1 cellular context compared by ENCODE assay signal in the genomic region with DNA sequence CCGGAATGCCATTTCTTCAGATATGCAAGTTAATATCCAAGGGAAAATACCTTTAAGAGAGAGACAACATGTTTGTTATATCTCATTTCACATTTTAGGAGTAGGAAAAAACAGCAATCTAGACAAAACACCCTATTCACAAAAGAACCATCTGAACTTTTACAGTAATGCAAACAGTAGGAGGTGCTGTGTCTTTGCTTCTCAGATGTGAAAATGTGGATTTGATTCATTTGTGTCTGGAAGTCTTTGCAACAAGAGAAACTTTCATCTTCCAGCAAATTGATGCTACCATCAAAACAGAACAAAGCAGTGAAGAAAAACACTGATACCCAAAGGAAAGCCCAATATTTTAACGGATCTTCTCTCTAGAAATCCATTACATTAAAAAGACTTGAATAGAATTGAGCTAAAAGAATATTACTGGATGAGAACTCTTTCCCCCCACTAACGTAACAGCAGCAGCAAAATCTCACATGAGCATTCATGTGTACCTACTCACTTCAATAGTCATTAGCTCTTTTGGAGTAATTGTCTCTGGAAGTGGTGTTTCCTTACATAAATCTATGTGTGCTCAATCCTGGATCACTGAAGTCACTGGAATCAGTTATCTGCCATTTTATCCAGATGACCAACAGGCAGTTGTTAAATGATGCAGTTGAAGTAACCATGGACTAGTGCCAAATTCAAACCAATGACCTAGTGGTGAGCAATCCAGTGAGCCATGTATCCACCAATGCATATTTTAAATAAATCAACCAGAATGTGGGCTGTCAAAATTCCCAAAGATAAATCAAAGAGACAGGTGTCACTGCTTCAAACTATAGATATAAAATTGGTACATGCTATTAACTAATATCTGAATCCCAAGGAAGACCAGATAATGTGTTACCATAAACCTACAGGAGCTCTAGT.
TF ChIP-seq lines count a peak whose summit lies in the region.

No MANE protein-coding gene starts in this region.

TF ChIP-seq in SK-N-SH, 30 proteins besides CTCF, POLR2A, EP300 and RAD21 (continued from another document):
- TF ChIP-seq, protein P1, sequence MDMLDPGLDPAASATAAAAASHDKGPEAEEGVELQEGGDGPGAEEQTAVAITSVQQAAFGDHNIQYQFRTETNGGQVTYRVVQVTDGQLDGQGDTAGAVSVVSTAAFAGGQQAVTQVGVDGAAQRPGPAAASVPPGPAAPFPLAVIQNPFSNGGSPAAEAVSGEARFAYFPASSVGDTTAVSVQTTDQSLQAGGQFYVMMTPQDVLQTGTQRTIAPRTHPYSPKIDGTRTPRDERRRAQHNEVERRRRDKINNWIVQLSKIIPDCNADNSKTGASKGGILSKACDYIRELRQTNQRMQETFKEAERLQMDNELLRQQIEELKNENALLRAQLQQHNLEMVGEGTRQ (IDR thresholded peaks at IDR 0.05; ENCODE audit: borderline replicate concordance, low read depth, low read length): no peak
- peak; percentile 70; the same call in 1 of the 2 replicates for TF ChIP-seq RXRA (IDR thresholded peaks at IDR 0.05; ENCODE audit: borderline replicate concordance, low read depth)
- TF ChIP-seq, protein P2, sequence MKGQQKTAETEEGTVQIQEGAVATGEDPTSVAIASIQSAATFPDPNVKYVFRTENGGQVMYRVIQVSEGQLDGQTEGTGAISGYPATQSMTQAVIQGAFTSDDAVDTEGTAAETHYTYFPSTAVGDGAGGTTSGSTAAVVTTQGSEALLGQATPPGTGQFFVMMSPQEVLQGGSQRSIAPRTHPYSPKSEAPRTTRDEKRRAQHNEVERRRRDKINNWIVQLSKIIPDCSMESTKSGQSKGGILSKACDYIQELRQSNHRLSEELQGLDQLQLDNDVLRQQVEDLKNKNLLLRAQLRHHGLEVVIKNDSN (IDR thresholded peaks at IDR 0.05; ENCODE audit: borderline replicate concordance, low read depth): no peak
- TF ChIP-seq, protein P3, sequence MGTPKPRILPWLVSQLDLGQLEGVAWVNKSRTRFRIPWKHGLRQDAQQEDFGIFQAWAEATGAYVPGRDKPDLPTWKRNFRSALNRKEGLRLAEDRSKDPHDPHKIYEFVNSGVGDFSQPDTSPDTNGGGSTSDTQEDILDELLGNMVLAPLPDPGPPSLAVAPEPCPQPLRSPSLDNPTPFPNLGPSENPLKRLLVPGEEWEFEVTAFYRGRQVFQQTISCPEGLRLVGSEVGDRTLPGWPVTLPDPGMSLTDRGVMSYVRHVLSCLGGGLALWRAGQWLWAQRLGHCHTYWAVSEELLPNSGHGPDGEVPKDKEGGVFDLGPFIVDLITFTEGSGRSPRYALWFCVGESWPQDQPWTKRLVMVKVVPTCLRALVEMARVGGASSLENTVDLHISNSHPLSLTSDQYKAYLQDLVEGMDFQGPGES (IDR thresholded peaks at IDR 0.05; ENCODE audit: low read depth, low read length): no peak
- TF ChIP-seq FOXM1 (IDR thresholded peaks at IDR 0.05; ENCODE audit: low read depth): peak; percentile 93
- TF ChIP-seq TAF1 (IDR thresholded peaks at IDR 0.05; ENCODE audit: borderline replicate concordance, low read depth, low read length): peak; percentile 26; the same call in 1 of the 2 replicates
- no peak for TF ChIP-seq CHD2 (IDR thresholded peaks at IDR 0.05; ENCODE audit: low read length, partially characterized antibody)
- TF ChIP-seq, protein P4, sequence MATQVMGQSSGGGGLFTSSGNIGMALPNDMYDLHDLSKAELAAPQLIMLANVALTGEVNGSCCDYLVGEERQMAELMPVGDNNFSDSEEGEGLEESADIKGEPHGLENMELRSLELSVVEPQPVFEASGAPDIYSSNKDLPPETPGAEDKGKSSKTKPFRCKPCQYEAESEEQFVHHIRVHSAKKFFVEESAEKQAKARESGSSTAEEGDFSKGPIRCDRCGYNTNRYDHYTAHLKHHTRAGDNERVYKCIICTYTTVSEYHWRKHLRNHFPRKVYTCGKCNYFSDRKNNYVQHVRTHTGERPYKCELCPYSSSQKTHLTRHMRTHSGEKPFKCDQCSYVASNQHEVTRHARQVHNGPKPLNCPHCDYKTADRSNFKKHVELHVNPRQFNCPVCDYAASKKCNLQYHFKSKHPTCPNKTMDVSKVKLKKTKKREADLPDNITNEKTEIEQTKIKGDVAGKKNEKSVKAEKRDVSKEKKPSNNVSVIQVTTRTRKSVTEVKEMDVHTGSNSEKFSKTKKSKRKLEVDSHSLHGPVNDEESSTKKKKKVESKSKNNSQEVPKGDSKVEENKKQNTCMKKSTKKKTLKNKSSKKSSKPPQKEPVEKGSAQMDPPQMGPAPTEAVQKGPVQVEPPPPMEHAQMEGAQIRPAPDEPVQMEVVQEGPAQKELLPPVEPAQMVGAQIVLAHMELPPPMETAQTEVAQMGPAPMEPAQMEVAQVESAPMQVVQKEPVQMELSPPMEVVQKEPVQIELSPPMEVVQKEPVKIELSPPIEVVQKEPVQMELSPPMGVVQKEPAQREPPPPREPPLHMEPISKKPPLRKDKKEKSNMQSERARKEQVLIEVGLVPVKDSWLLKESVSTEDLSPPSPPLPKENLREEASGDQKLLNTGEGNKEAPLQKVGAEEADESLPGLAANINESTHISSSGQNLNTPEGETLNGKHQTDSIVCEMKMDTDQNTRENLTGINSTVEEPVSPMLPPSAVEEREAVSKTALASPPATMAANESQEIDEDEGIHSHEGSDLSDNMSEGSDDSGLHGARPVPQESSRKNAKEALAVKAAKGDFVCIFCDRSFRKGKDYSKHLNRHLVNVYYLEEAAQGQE (IDR thresholded peaks at IDR 0.05; ENCODE audit: low read depth, low read length): peak; percentile 53; the same call in 1 of the 2 replicates
- TF ChIP-seq YY1 (IDR thresholded peaks at IDR 0.05; ENCODE audit: low read depth): peak; percentile 61; the same call in 1 of the 2 replicates
- no peak for TF ChIP-seq RFX5 (IDR thresholded peaks at IDR 0.05; ENCODE audit: low read length)
- TF ChIP-seq GATA2 (CRISPR knock-in tag; IDR thresholded peaks at IDR 0.05): no peak
- peak; percentile 61 for TF ChIP-seq SMC3 (IDR thresholded peaks at IDR 0.05; ENCODE audit: low read depth, low read length)
- TF ChIP-seq SIN3A (IDR thresholded peaks at IDR 0.05; ENCODE audit: borderline replicate concordance, low read depth, low read length): peak; percentile 93; the same call in 1 of the 2 replicates
